In genomic region chr17:71338396-71338795, GRCh38 we compare ENCODE assay signal across 14 cellular contexts.
DNase-seq lines count a peak whose midpoint lies in the region; ATAC-seq, FAIRE-seq and TF ChIP-seq lines count a peak whose summit lies in the region.
"Had no signal": no experiment of that assay in that cellular context is flagged by ENCODE, and none has a peak within 500 bp of the region (broad histone marks: within the 10 kb centered on the region; RNA-seq: fewer than 3 reads in every experiment).

No MANE protein-coding gene starts in this region.

- H3K4me2 ChIP-seq in skeletal muscle satellite cell (ENCODE audit: low read length): peak overlapping the region; percentile 73

- no peaks in the 10 kb centered on the region for H3K9me3 ChIP-seq in skeletal muscle satellite cell (replicated peaks; ENCODE audit: low read length)

- intact Hi-C loops in dorsolateral prefrontal cortex (cut with DNase I): no loop called here

- peak overlapping the region; percentile 42 for H3K9ac ChIP-seq in skeletal muscle satellite cell (ENCODE audit: low read depth, low read length)

- H3K27me3 ChIP-seq in dorsolateral prefrontal cortex (peaks cover 0 to 6% (median 0%) of the 10 kb centered on the region in 45 donors), skeletal muscle satellite cell (ENCODE audit: control insufficient read depth, insufficient read depth, low read length) (no peaks in the 10 kb centered on the region)

- TF ChIP-seq CTCF in dorsolateral prefrontal cortex (IDR thresholded peaks at IDR 0.05 in 54 of 56, conservative IDR thresholded peaks at IDR 0.05 in 2 of 56; ENCODE audit: low read depth in 1 of 56, partially characterized antibody in 56 of 56): no peak

- H3K27ac ChIP-seq in dorsolateral prefrontal cortex: no peak overlapping the region

- TF ChIP-seq POLR2A in H54 (IDR thresholded peaks at IDR 0.05; ENCODE audit: low read depth, low read length): no peak

- no peaks in the 10 kb centered on the region for H3K36me3 ChIP-seq in skeletal muscle satellite cell (ENCODE audit: insufficient read depth, low read length)

- FAIRE-seq in H54 (lab: Jason Lieb, UNC): peak; percentile 92

- H3K4me3 ChIP-seq in dorsolateral prefrontal cortex: peak overlapping the region in 45 of 59 donors; percentile 0 to 54 (median 25)
- H3K4me3 ChIP-seq in skeletal muscle satellite cell (ENCODE audit: low read length): peak overlapping the region; percentile 49

- ATAC-seq in HG02884 (IDR thresholded peaks at IDR 0.05; ENCODE audit: unreplicated experiment) (no peak), GM21619 (IDR thresholded peaks at IDR 0.05; ENCODE audit: unreplicated experiment) (no peak)
- ATAC-seq: left cardiac atrium had no signal

- peaks cover 7% of the 10 kb centered on the region for H3K4me1 ChIP-seq in skeletal muscle satellite cell (ENCODE audit: control insufficient read depth, insufficient read depth, low read length)

- DNase-seq in H54 (ENCODE audit: insufficient read length, low spot score): peak; percentile 15
- peak; percentile 15 for DNase-seq in OCI-M1 (lab: John Stamatoyannopoulos, UW)
- no peak for DNase-seq in dorsolateral prefrontal cortex
- DNase-seq in central memory CD4-positive, alpha-beta T cell: no peak
- DNase-seq in activated CD8-positive, alpha-beta memory T cell treated with anti-CD3 and anti-CD28 coated beads, Interleukin-2, amount 50 U/mL, for 48 hours: no peak
- DNase-seq: foreskin melanocyte, GDM1, H7, left cardiac atrium, NCI-H1105, posterior cingulate gyrus had no signal

Comparison
In these comparisons a context has a peak if more than half of its experiments do, and no peak if none do; other contexts are left out.
1. DNase-seq: peak in H54 (single experiment) and OCI-M1 (single experiment); none in dorsolateral prefrontal cortex (0 of 10), central memory CD4-positive, alpha-beta T cell (single experiment) and activated CD8-positive, alpha-beta memory T cell treated with anti-CD3 and anti-CD28 coated beads, Interleukin-2, amount 50 U/mL, for 48 hours (single experiment).